ENCODE assay signal across 8 cellular contexts in the genomic region with DNA sequence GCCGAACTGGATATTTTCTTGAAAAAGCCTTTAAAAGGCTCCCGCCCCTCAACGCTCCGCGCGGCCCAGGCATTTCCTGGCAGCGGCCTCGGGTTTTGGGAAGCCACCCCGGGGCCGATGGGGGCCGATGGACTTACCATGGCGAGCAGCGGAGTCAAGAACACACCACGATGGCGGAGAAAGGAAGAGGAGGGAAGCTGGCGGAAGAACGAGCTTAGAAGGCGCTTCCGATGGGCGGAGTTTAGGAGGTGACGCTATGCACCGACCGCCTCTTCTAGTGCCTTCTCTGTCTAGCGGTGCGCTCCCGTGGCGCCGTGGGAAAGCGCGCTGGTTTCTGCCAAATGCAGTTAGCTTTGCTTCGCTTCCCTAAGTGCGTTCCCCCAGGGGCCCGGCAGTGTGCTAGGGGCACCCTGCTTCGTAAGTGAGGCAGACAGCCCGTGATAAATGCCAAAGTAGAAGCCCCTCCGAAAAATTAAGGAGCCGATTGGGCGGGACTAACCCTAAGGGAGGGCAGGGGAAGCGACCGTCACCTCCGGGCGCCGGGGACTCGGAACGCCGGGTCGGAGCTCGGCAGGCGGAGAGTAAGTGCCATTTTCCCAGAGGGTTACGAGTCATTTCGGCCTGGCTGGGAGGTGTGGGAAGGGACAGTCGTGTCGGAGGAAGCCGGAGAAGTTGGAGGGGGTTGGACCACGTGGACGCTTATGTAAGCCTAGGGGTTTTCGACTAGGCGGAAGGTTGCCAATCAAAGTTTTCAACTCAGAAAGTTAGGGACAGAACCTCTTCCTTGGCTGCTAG. TPM values are rescaled to one million over a fixed set of nuclear protein-coding genes. Genes with fewer than 3 reads are reported as not detected.
DNase-seq lines count a peak whose midpoint lies in the region; ATAC-seq lines count a peak whose summit lies in the region.

A gene (minus strand): TSS at position 194 of the 795 bp plus-strand sequence. CDS start 54 bp downstream, at position 140.

- ATAC-seq in GM21576 (IDR thresholded peaks at IDR 0.05; ENCODE audit: unreplicated experiment), result peak; percentile 85

- H3K36me3 Mint-ChIP-seq in IgD-negative memory B cell, result no peaks in the 10 kb centered on the region

- H3K4me1 Mint-ChIP-seq in IgD-negative memory B cell, result peaks cover 9 to 21% (median 21%) of the 10 kb centered on the region in 3 donors

- H3K9me3 ChIP-seq in mononuclear cell (ENCODE audit: low read depth, low read length), result no peaks in the 10 kb centered on the region

- peak within 1 kb of the TSS; percentile 83 for H3K4me3 ChIP-seq in mononuclear cell (ENCODE audit: low read length)

- peak within 1 kb of the TSS; percentile 95 to 100 (median 96) for H3K4me3 Mint-ChIP-seq in IgD-negative memory B cell

- H3K4me1 ChIP-seq in mononuclear cell (ENCODE audit: insufficient read depth, low read length), result peaks cover 31% of the 10 kb centered on the region

- peak; percentile 91 for DNase-seq in DMS153 (lab: John Stamatoyannopoulos, UW)
- DNase-seq in OCI-M1 (lab: John Stamatoyannopoulos, UW), result peak; percentile 94
- peak; percentile 69 for DNase-seq in activated T-cell treated with anti-CD3 and anti-CD28 coated beads for 24 hours (ENCODE audit: low read depth)
- DNase-seq in epidermal melanocyte (ENCODE audit: insufficient read length, low spot score), result peak; percentile 41
- DNase-seq in stimulated activated CD8-positive, alpha-beta memory T cell treated with anti-CD3 and anti-CD28 coated beads, Interleukin-4, amount 100 ng/mL, for 1 hour (ENCODE audit: low read depth in 2 of 2, low spot score in 1 of 2), result peak; percentile 34 to 59

- H3K27me3 Mint-ChIP-seq in IgD-negative memory B cell, result peaks cover 1% of the 10 kb centered on the region

- H3K27ac Mint-ChIP-seq in IgD-negative memory B cell, result peak within 1 kb of the TSS; percentile 94 to 98 (median 98)

- peaks cover 0 to 2% (median 0%) of the 10 kb centered on the region in 3 donors for H3K9me3 Mint-ChIP-seq in IgD-negative memory B cell

- H3K27me3 ChIP-seq in mononuclear cell (ENCODE audit: insufficient read depth, low read length), result no peaks in the 10 kb centered on the region

RNA-seq across cellular contexts. Expression of the gene that starts here (rescaled TPM):
- 4,549 TPM for polyA plus RNA-seq in IgD-negative memory B cell
- total RNA-seq in mononuclear cell, result 6,218 TPM

Comparison
In these comparisons a context has a peak if more than half of its experiments do, and no peak if none do; other contexts are left out.
1. Peak in every context shown above with its lines: DNase-seq, ATAC-seq and H3K4me3 ChIP-seq.
2. DNase-seq: peak in every context shown above with its lines; median percentile 94 in OCI-M1; 91 in DMS153; 69 in activated T-cell treated with anti-CD3 and anti-CD28 coated beads for 24 hours; 46 in stimulated activated CD8-positive, alpha-beta memory T cell treated with anti-CD3 and anti-CD28 coated beads, Interleukin-4, amount 100 ng/mL, for 1 hour; 41 in epidermal melanocyte.